ENCODE assay signal across 2 cellular contexts in the genomic region with DNA sequence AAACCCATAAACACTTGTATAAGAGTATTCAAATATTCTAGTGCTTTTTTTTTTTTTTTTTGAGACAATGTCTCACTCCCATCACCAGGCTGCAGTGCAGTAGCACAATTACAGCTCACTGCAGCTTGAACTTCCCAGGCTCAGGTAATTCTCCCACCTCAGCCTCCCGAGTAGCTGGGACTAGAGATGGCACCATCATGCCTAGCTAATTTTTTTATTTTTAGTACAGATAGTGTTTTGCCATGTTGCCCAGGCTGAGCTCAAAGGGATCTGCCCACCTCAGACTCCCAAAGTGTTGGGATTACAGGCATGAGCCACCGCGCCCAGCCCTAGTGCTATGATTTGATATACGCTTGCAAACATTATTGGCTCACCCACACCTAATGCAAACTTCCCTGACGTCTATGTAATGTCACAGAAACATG.
TF ChIP-seq lines count a peak whose summit lies in the region.

No MANE protein-coding gene starts in this region.

TF ChIP-seq in K562, 482 proteins besides CTCF, POLR2A, EP300 and RAD21 (continued from another document):
- TF ChIP-seq, protein P1, sequence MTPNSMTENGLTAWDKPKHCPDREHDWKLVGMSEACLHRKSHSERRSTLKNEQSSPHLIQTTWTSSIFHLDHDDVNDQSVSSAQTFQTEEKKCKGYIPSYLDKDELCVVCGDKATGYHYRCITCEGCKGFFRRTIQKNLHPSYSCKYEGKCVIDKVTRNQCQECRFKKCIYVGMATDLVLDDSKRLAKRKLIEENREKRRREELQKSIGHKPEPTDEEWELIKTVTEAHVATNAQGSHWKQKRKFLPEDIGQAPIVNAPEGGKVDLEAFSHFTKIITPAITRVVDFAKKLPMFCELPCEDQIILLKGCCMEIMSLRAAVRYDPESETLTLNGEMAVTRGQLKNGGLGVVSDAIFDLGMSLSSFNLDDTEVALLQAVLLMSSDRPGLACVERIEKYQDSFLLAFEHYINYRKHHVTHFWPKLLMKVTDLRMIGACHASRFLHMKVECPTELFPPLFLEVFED (CRISPR knock-in tag; conservative IDR thresholded peaks at IDR 0.05) = no peak

TF ChIP-seq in liver, 16 proteins besides CTCF, POLR2A, EP300 and RAD21 (continued from another document):
- TF ChIP-seq, protein P2, sequence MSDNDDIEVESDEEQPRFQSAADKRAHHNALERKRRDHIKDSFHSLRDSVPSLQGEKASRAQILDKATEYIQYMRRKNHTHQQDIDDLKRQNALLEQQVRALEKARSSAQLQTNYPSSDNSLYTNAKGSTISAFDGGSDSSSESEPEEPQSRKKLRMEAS (IDR thresholded peaks at IDR 0.05) = no peak
- TF ChIP-seq NR2F2 (IDR thresholded peaks at IDR 0.05) (no peak), SP1 (IDR thresholded peaks at IDR 0.05) (no peak), HNF4A (conservative IDR thresholded peaks at IDR 0.05) (no peak), YY1 (IDR thresholded peaks at IDR 0.05) (no peak), FOXA1 (IDR thresholded peaks at IDR 0.05) (no peak), GABPA (IDR thresholded peaks at IDR 0.05 in 1 of 2, conservative IDR thresholded peaks at IDR 0.05 in 1 of 2) (no peak), HNF4G (IDR thresholded peaks at IDR 0.05) (no peak), FOXA2 (IDR thresholded peaks at IDR 0.05) (no peak), EGR1 (IDR thresholded peaks at IDR 0.05; ENCODE audit: low read depth in 2 of 2) (no peak), JUND (IDR thresholded peaks at IDR 0.05) (no peak), TAF1 (conservative IDR thresholded peaks at IDR 0.05) (no peak)
- TF ChIP-seq, protein P3, sequence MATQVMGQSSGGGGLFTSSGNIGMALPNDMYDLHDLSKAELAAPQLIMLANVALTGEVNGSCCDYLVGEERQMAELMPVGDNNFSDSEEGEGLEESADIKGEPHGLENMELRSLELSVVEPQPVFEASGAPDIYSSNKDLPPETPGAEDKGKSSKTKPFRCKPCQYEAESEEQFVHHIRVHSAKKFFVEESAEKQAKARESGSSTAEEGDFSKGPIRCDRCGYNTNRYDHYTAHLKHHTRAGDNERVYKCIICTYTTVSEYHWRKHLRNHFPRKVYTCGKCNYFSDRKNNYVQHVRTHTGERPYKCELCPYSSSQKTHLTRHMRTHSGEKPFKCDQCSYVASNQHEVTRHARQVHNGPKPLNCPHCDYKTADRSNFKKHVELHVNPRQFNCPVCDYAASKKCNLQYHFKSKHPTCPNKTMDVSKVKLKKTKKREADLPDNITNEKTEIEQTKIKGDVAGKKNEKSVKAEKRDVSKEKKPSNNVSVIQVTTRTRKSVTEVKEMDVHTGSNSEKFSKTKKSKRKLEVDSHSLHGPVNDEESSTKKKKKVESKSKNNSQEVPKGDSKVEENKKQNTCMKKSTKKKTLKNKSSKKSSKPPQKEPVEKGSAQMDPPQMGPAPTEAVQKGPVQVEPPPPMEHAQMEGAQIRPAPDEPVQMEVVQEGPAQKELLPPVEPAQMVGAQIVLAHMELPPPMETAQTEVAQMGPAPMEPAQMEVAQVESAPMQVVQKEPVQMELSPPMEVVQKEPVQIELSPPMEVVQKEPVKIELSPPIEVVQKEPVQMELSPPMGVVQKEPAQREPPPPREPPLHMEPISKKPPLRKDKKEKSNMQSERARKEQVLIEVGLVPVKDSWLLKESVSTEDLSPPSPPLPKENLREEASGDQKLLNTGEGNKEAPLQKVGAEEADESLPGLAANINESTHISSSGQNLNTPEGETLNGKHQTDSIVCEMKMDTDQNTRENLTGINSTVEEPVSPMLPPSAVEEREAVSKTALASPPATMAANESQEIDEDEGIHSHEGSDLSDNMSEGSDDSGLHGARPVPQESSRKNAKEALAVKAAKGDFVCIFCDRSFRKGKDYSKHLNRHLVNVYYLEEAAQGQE (IDR thresholded peaks at IDR 0.05) = no peak
- TF ChIP-seq, protein P4, sequence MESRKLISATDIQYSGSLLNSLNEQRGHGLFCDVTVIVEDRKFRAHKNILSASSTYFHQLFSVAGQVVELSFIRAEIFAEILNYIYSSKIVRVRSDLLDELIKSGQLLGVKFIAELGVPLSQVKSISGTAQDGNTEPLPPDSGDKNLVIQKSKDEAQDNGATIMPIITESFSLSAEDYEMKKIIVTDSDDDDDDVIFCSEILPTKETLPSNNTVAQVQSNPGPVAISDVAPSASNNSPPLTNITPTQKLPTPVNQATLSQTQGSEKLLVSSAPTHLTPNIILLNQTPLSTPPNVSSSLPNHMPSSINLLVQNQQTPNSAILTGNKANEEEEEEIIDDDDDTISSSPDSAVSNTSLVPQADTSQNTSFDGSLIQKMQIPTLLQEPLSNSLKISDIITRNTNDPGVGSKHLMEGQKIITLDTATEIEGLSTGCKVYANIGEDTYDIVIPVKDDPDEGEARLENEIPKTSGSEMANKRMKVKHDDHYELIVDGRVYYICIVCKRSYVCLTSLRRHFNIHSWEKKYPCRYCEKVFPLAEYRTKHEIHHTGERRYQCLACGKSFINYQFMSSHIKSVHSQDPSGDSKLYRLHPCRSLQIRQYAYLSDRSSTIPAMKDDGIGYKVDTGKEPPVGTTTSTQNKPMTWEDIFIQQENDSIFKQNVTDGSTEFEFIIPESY (IDR thresholded peaks at IDR 0.05) = no peak
TF ChIP-seq in liver: peak in this region for 0.
